In genomic region chr5:123344819-123345426, GRCh38 we compare ENCODE assay signal across 8 cellular contexts.
DNase-seq lines count a peak whose midpoint lies in the region; FAIRE-seq and TF ChIP-seq lines count a peak whose summit lies in the region.

No MANE protein-coding gene starts in this region.

- H4K8ac ChIP-seq in neuronal stem cell (ENCODE audit: low read depth, low read length) = no peak overlapping the region

- H2BK15ac ChIP-seq in neuronal stem cell (ENCODE audit: low read length) = no peak overlapping the region

- no peak overlapping the region for H3K9ac ChIP-seq in OCI-LY1 (ENCODE audit: low read length)
- H3K9ac ChIP-seq in endothelial cell of umbilical vein (replicated peaks; ENCODE audit: extremely low read depth, insufficient read depth, low read length) = no peak overlapping the region
- H3K9ac ChIP-seq in neuronal stem cell (ENCODE audit: low read depth, low read length, poor library complexity) = no peak overlapping the region

- TF ChIP-seq CTCF in GM12872 (IDR thresholded peaks at IDR 0.05; ENCODE audit: insufficient read depth, low read depth, low read length) (peak; percentile 54), OCI-LY1 (IDR thresholded peaks at IDR 0.05; ENCODE audit: low read length) (peak; percentile 45; the same call in 1 of the 2 replicates), endothelial cell of umbilical vein (IDR thresholded peaks at IDR 0.05; ENCODE audit: extremely low read depth in 1 of 2, insufficient read depth in 1 of 2, low read depth in 1 of 2, low read length in 2 of 2) (peak; percentile 34 to 55)

- CTCF ChIA-PET in endothelial cell of umbilical vein (lab: Charles Lee) = interaction anchor here (0.6 to 6.2 kb wide), 9 partner anchors 79 to 844 kb away, joined by 3 to 80 read pairs (median 6); partner anchors contain the start of gene CEP120

- no CpG with 5 or more reads among the region's 4 CpGs for WGBS in neuronal stem cell (ENCODE audit: extremely low coverage in 2 of 2, insufficient read length in 2 of 2, insufficient replicate concordance in 1 of 2), 2 donors

- H2BK12ac ChIP-seq in neuronal stem cell (ENCODE audit: low read length) = no peak overlapping the region

- H3K79me2 ChIP-seq in OCI-LY1 (ENCODE audit: insufficient read depth, low read length) (no peaks in the 10 kb centered on the region), endothelial cell of umbilical vein (ENCODE audit: control insufficient read depth, insufficient read depth, low read length) (no peaks in the 10 kb centered on the region)

- H3K9me1 ChIP-seq in endothelial cell of umbilical vein (replicated peaks; ENCODE audit: control insufficient read depth, extremely low read depth, insufficient read depth, low read length) = no peaks in the 10 kb centered on the region

- no peak overlapping the region for H3K18ac ChIP-seq in neuronal stem cell (ENCODE audit: low read length)

- H3K9me2 ChIP-seq in OCI-LY1 (ENCODE audit: low read depth, low read length) = no peaks in the 10 kb centered on the region

- H3K4me3 ChIP-seq in OCI-LY1 (ENCODE audit: low read depth, low read length, poor library complexity, severe bottlenecking) (no peak overlapping the region), endothelial cell of umbilical vein (replicated peaks in 1 of 3; ENCODE audit: insufficient read depth in 1 of 3, low read depth in 1 of 3, low read length in 3 of 3) (no peak overlapping the region), neuronal stem cell (ENCODE audit: low read length in 2 of 2) (no peak overlapping the region)

- H2AFZ ChIP-seq in OCI-LY1 (ENCODE audit: low read length) (no peak overlapping the region), endothelial cell of umbilical vein (ENCODE audit: low read depth, low read length) (no peak overlapping the region), neuronal stem cell (ENCODE audit: low read length) (no peak overlapping the region)

- no peak overlapping the region for H3K14ac ChIP-seq in neuronal stem cell (ENCODE audit: low read length)

- H2BK120ac ChIP-seq in neuronal stem cell (ENCODE audit: low read depth, low read length) = no peak overlapping the region

- H3K9me3 ChIP-seq in OCI-LY1 (ENCODE audit: low read length) (no peaks in the 10 kb centered on the region), endothelial cell of umbilical vein (replicated peaks; ENCODE audit: control insufficient read depth, insufficient read depth, low read length) (no peaks in the 10 kb centered on the region), neuronal stem cell (replicated peaks in 1 of 2; ENCODE audit: control insufficient read depth in 2 of 2, insufficient read depth in 1 of 2, low read depth in 1 of 2, low read length in 2 of 2) (no peaks in the 10 kb centered on the region)

- no TSS peak for BruUV-seq in endothelial cell of umbilical vein (replicated peaks; lab: Mats Ljungman, UMichigan)

- H2AK5ac ChIP-seq in neuronal stem cell (ENCODE audit: low read depth, low read length) = no peak overlapping the region

- H3K27ac ChIP-seq in OCI-LY1 (ENCODE audit: low read depth, low read length, poor library complexity, severe bottlenecking) (no peak overlapping the region), endothelial cell of umbilical vein (ENCODE audit: insufficient read depth, low read depth, low read length) (no peak overlapping the region), neuronal stem cell (replicated peaks; ENCODE audit: low read length) (no peak overlapping the region)

- H3K79me1 ChIP-seq in neuronal stem cell (ENCODE audit: low read depth, low read length) = no peaks in the 10 kb centered on the region

- no peaks in the 10 kb centered on the region for H4K20me1 ChIP-seq in OCI-LY1 (ENCODE audit: insufficient read depth, low read length)
- H4K20me1 ChIP-seq in endothelial cell of umbilical vein (replicated peaks; ENCODE audit: control insufficient read depth, extremely low read depth, insufficient read depth, low read length) = no peaks in the 10 kb centered on the region

- POLR2A ChIA-PET in endothelial cell of umbilical vein (lab: Charles Lee) = no interaction called here

- H3K4ac ChIP-seq in neuronal stem cell (ENCODE audit: low read length) = no peak overlapping the region

- H4K91ac ChIP-seq in neuronal stem cell (ENCODE audit: low read depth, low read length, poor library complexity) = no peak overlapping the region

- peak; percentile 94 for FAIRE-seq in A204.1 (lab: Jason Lieb, UNC)
- FAIRE-seq in endothelial cell of umbilical vein (lab: Jason Lieb, UNC) = peak; percentile 12

- dilution Hi-C loops in endothelial cell of umbilical vein (cut with MboI; ENCODE audit: extremely low pct_ligation_motif_present, low sequenced_read_pairs) = no loop called here

- DNase-seq in endothelial cell of umbilical vein (ENCODE audit: low read depth, low spot score) (peak; percentile 45), neuronal stem cell (ENCODE audit: low spot score) (peak; percentile 2), cerebellar nuclear complex (lab: John Stamatoyannopoulos, UW) (no peak), GM19238 (ENCODE audit: insufficient read length, low spot score) (no peak)
- no peak for DNase-seq in activated CD4-positive, alpha-beta T cell treated with anti-CD3 and anti-CD28 coated beads, Interleukin-2, amount 50 U/mL, for 48 hours

- no peaks in the 10 kb centered on the region for H3K27me3 ChIP-seq in OCI-LY1 (ENCODE audit: insufficient read depth, low read length)
- H3K27me3 ChIP-seq in endothelial cell of umbilical vein (ENCODE audit: control insufficient read depth in 2 of 2, insufficient read depth in 2 of 2, low read length in 2 of 2) = no peaks in the 10 kb centered on the region
- no peaks in the 10 kb centered on the region for H3K27me3 ChIP-seq in neuronal stem cell (ENCODE audit: control insufficient read depth in 3 of 3, insufficient read depth in 3 of 3, low read depth in 1 of 3, low read length in 3 of 3)

- intact Hi-C loops in endothelial cell of umbilical vein (cut with micrococcal nuclease) = loop anchor here (1.0 to 10.0 kb wide), 6 partner anchors 308 to 1150 kb away; partner anchors contain the start of gene PPIC

- H3K4me1 ChIP-seq in OCI-LY1 (ENCODE audit: insufficient read depth, low read length, severe bottlenecking) (no peaks in the 10 kb centered on the region), endothelial cell of umbilical vein (ENCODE audit: control insufficient read depth, extremely low read depth, insufficient read depth, low read length) (no peaks in the 10 kb centered on the region), neuronal stem cell (ENCODE audit: control insufficient read depth in 2 of 2, insufficient read depth in 1 of 2, low read depth in 1 of 2, low read length in 2 of 2) (no peaks in the 10 kb centered on the region)

- no peaks in the 10 kb centered on the region; the same call in 1 of the 2 replicates for H3F3A ChIP-seq in OCI-LY1 (ENCODE audit: insufficient read depth, low read length)

- no peak for TF ChIP-seq POLR2A in endothelial cell of umbilical vein (IDR thresholded peaks at IDR 0.05; ENCODE audit: low read depth, low read length)

- H2BK5ac ChIP-seq in neuronal stem cell (ENCODE audit: low read length) = no peak overlapping the region

- no peak overlapping the region for H3K23ac ChIP-seq in neuronal stem cell (ENCODE audit: low read depth, low read length, poor library complexity)

- peaks cover 25% of the 10 kb centered on the region; the same call in 1 of the 2 replicates for H3K36me3 ChIP-seq in OCI-LY1 (ENCODE audit: insufficient read depth, low read length)
- H3K36me3 ChIP-seq in endothelial cell of umbilical vein (ENCODE audit: control insufficient read depth in 2 of 2, extremely low read depth in 1 of 2, insufficient read depth in 2 of 2, low read length in 2 of 2) = peaks cover 0 to 2% of the 10 kb centered on the region in 2 experiments
- peaks cover 4 to 47% of the 10 kb centered on the region in 2 donors for H3K36me3 ChIP-seq in neuronal stem cell (replicated peaks in 1 of 2; ENCODE audit: control insufficient read depth in 2 of 2, insufficient read depth in 2 of 2, low read length in 2 of 2)

- H3K4me2 ChIP-seq in OCI-LY1 (ENCODE audit: low read length) (no peak overlapping the region), endothelial cell of umbilical vein (ENCODE audit: insufficient read depth, low read length) (no peak overlapping the region), neuronal stem cell (ENCODE audit: insufficient read depth, low read length, poor library complexity, severe bottlenecking) (no peak overlapping the region)

TF ChIP-seq in endothelial cell of umbilical vein, 7 proteins besides CTCF, POLR2A, EP300 and RAD21:
- no peak for TF ChIP-seq GATA2 (IDR thresholded peaks at IDR 0.05; ENCODE audit: insufficient read depth, insufficient read length, low read depth, low read length)
- no peak for TF ChIP-seq MAX (IDR thresholded peaks at IDR 0.05; ENCODE audit: insufficient read depth, insufficient read length)
- no peak for TF ChIP-seq FOS (IDR thresholded peaks at IDR 0.05; ENCODE audit: borderline replicate concordance, insufficient read depth, low read length)
- no peak for TF ChIP-seq EZH2 (IDR thresholded peaks at IDR 0.05; ENCODE audit: borderline replicate concordance, low read depth, low read length, severe bottlenecking)
- TF ChIP-seq POLR2AphosphoS5 (IDR thresholded peaks at IDR 0.05; ENCODE audit: insufficient read depth, low read depth, low read length) = no peak
- no peak for TF ChIP-seq JUN (IDR thresholded peaks at IDR 0.05; ENCODE audit: borderline replicate concordance, insufficient read depth, insufficient read length, low read depth)
- no peak for TF ChIP-seq MYC (IDR thresholded peaks at IDR 0.05; ENCODE audit: low read depth, low read length)
TF ChIP-seq in endothelial cell of umbilical vein: peak in this region for 0.

Comparison
In these comparisons a context has a peak if more than half of its experiments do, and no peak if none do; other contexts are left out.
1. DNase-seq: peak in endothelial cell of umbilical vein (single experiment) and neuronal stem cell (single experiment); none in cerebellar nuclear complex (0 of 2), activated CD4-positive, alpha-beta T cell treated with anti-CD3 and anti-CD28 coated beads, Interleukin-2, amount 50 U/mL, for 48 hours (0 of 2) and GM19238 (single experiment).
2. Peak in every context shown above with its lines, with median percentiles within 50 percentile points of each other: CTCF ChIP-seq.